In genomic region chr15:50622361-50622943, GRCh38 we compare ENCODE assay signal across 8 cellular contexts.
A peak's percentile ranks its signal among the peaks of the same experiment; 100 is the strongest.
DNase-seq lines count a peak whose midpoint lies in the region; ATAC-seq, FAIRE-seq and TF ChIP-seq lines count a peak whose summit lies in the region.
"Not testable (repeated sequence)": the region's sequence is repeated elsewhere in the genome, so short reads cannot be mapped to it uniquely, and the experiment has no call there.

No MANE protein-coding gene starts in this region.

- peaks cover 59% of the 10 kb centered on the region for H3K36me3 Mint-ChIP-seq in CD8-positive, alpha-beta T cell

- not testable (repeated sequence) for FAIRE-seq in H54 (lab: Jason Lieb, UNC); GM12878 (lab: Jason Lieb, UNC)

- TF ChIP-seq EP300 in GM12878 (IDR thresholded peaks at IDR 0.05; ENCODE audit: borderline replicate concordance in 1 of 2, control insufficient read depth in 1 of 2, low read depth in 2 of 2, low read length in 2 of 2), result not testable (repeated sequence)

- in situ Hi-C loops in GM12878 (cut with MboI), result not testable (repeated sequence)

- H3K36me3 ChIP-seq in CD8-positive, alpha-beta T cell (ENCODE audit: insufficient read depth, low read length); testis (ENCODE audit: low read depth, missing control alignments): not testable (repeated sequence)
- H3K36me3 ChIP-seq in GM12878 (ENCODE audit: control insufficient read depth in 2 of 2, insufficient read depth in 2 of 2, low read length in 1 of 2) (peaks cover 1 to 15% of the 10 kb centered on the region in 2 experiments), liver (ENCODE audit: control insufficient read depth in 4 of 4, insufficient read depth in 3 of 4, low read depth in 1 of 4, low read length in 3 of 4) (peaks cover 5 to 63% (median 48%) of the 10 kb centered on the region in 4 donors)

- not testable (repeated sequence) for H3K9me3 ChIP-seq in CD8-positive, alpha-beta T cell (ENCODE audit: low read length); GM12878 (replicated peaks; ENCODE audit: control insufficient read depth, insufficient read depth, low read length); liver (ENCODE audit: control insufficient read depth in 4 of 4, low read length in 3 of 4); testis

- H3K9me3 Mint-ChIP-seq in CD8-positive, alpha-beta T cell, result not testable (repeated sequence)

- TF ChIP-seq RAD21 in GM12878 (IDR thresholded peaks at IDR 0.05; ENCODE audit: insufficient read depth, low read depth, low read length) (0 out of 2 replicates have a peak, but pooled peaks have one; percentile 11), liver (IDR thresholded peaks at IDR 0.05) (peak; percentile 14 to 15)

- not testable (repeated sequence) for H3K27me3 Mint-ChIP-seq in CD8-positive, alpha-beta T cell (ENCODE audit: low read depth)

- TF ChIP-seq CTCF in CD8-positive, alpha-beta T cell (IDR thresholded peaks at IDR 0.05), result peak; percentile 37
- TF ChIP-seq CTCF in NB4 (IDR thresholded peaks at IDR 0.05; ENCODE audit: low read depth, low read length), result not testable (repeated sequence)
- peak; percentile 62 for TF ChIP-seq CTCF in RWPE1 (conservative IDR thresholded peaks at IDR 0.05; ENCODE audit: low read depth)
- TF ChIP-seq CTCF in GM12878 (IDR thresholded peaks at IDR 0.05 in 2 of 3, conservative IDR thresholded peaks at IDR 0.05 in 1 of 3; ENCODE audit: control insufficient read depth in 2 of 3, extremely low read depth in 1 of 3, insufficient read depth in 1 of 3, low read depth in 3 of 3, low read length in 3 of 3), result peak in 2 of 3 experiments; percentile 12 to 17; a peak in 3 of 6 replicates
- TF ChIP-seq CTCF in fibroblast of the aortic adventitia (IDR thresholded peaks at IDR 0.05; ENCODE audit: insufficient read depth, low read length), result peak; percentile 43
- peak; percentile 17 for TF ChIP-seq CTCF in liver (IDR thresholded peaks at IDR 0.05; ENCODE audit: low read depth, low read length, missing input control)
- peak in 2 of 3 experiments; percentile 12 to 52 for TF ChIP-seq CTCF in testis (IDR thresholded peaks at IDR 0.05)

- not testable (repeated sequence) for H4K20me1 ChIP-seq in GM12878 (ENCODE audit: control insufficient read depth, insufficient read depth)

- RAD21 ChIA-PET in GM12878 (lab: Charles Lee; ENCODE audit: unreplicated experiment), result not testable (repeated sequence)

- not testable (repeated sequence) for DNase-seq in CD8-positive, alpha-beta T cell; GM12878 (ENCODE audit: low read depth, low spot score); testis
- DNase-seq in H54 (ENCODE audit: insufficient read length, low spot score), result peak; percentile 5
- DNase-seq in NB4 (ENCODE audit: low read depth), result peak; percentile 15
- DNase-seq in RWPE1 (ENCODE audit: low spot score), result peak; percentile 27
- DNase-seq in fibroblast of the aortic adventitia (ENCODE audit: low read depth), result peak; percentile 25

- not testable (repeated sequence) for BruUV-seq in GM12878 (replicated peaks; lab: Mats Ljungman, UMichigan)

- H3K27ac ChIP-seq in CD8-positive, alpha-beta T cell (ENCODE audit: low read depth, low read length); RWPE1; GM12878 (ENCODE audit: control insufficient read depth, insufficient read depth); liver (ENCODE audit: low read depth in 1 of 2, low read length in 2 of 2); testis: not testable (repeated sequence)

- not testable (repeated sequence) for H3K4me3 ChIP-seq in CD8-positive, alpha-beta T cell (ENCODE audit: low read depth, low read length); NB4 (ENCODE audit: low read depth, low read length); GM12878; fibroblast of the aortic adventitia (ENCODE audit: low read depth, low read length); liver (ENCODE audit: low read depth in 1 of 3, low read length in 3 of 3); testis

- not testable (repeated sequence) for H3K79me2 ChIP-seq in GM12878 (ENCODE audit: control insufficient read depth, insufficient read depth, low read length)

- SMC1A ChIA-PET in GM12878 (lab: Charles Lee; ENCODE audit: uncharacterized antibody, unreplicated experiment), result interaction anchor here (0.7 to 1.1 kb wide), 4 partner anchors 35 to 644 kb away, joined by 3 read pairs; no protein-coding TSS in a partner anchor

- not testable (repeated sequence) for TF ChIP-seq POLR2A in H54 (IDR thresholded peaks at IDR 0.05; ENCODE audit: low read depth, low read length); NB4 (IDR thresholded peaks at IDR 0.05; ENCODE audit: extremely low read depth, insufficient read length); GM12878 (IDR thresholded peaks at IDR 0.05; ENCODE audit: low read depth, low read length); testis (IDR thresholded peaks at IDR 0.05)

- H3K27ac Mint-ChIP-seq in CD8-positive, alpha-beta T cell, result not testable (repeated sequence)

- intact Hi-C loops in CD8-positive, alpha-beta T cell (cut with DNase I, micrococcal nuclease), result loop anchor here in 1 of 2 experiments (1.0 kb wide), 1 partner anchor 9 kb away; no protein-coding TSS in a partner anchor
- intact Hi-C loops in GM12878 (cut with micrococcal nuclease; ENCODE audit: unreplicated experiment); testis (cut with DNase I; ENCODE audit: low total_unique reads): not testable (repeated sequence)

- H3K4me3 Mint-ChIP-seq in CD8-positive, alpha-beta T cell, result not testable (repeated sequence)

- peak; percentile 34 for ATAC-seq in CD8-positive, alpha-beta T cell
- ATAC-seq in GM12878, result peak; percentile 48; the same call in 2 of the 3 replicates

- H3K4me2 ChIP-seq in GM12878 (ENCODE audit: control insufficient read depth, insufficient read depth), result not testable (repeated sequence)

- H2AFZ ChIP-seq in GM12878 (ENCODE audit: control insufficient read depth, low read depth, low read length), result not testable (repeated sequence)

- not testable (repeated sequence) for H3K27me3 ChIP-seq in CD8-positive, alpha-beta T cell (ENCODE audit: insufficient read depth, low read length); GM12878 (replicated peaks in 1 of 2; ENCODE audit: control insufficient read depth in 2 of 2, insufficient read depth in 2 of 2, low read length in 1 of 2); liver (ENCODE audit: control insufficient read depth in 4 of 4, insufficient read depth in 4 of 4, low read length in 3 of 4); testis

- WGBS in GM12878 (ENCODE audit: insufficient coverage, insufficient replicate concordance, low lambda C conversion rate, missing lambda C conversion rate), result 99% methylated on average over 8 of the region's 8 CpGs
- 90% methylated on average over 8 of the region's 8 CpGs for WGBS in liver
- WGBS in testis, 2 donors, result 84 to 88% methylated on average over 8 of the region's 8 CpGs

- H3K9ac ChIP-seq in GM12878 (ENCODE audit: control insufficient read depth, insufficient read depth, low read length); liver (ENCODE audit: low read depth in 1 of 2, low read length in 2 of 2): not testable (repeated sequence)

- H3K4me1 Mint-ChIP-seq in CD8-positive, alpha-beta T cell (ENCODE audit: low read depth), result not testable (repeated sequence)

- CTCF ChIA-PET in CD8-positive, alpha-beta T cell (lab: Charles Lee), result interaction anchor here (0.7 kb wide), 1 partner anchor 53 kb away, joined by 3 read pairs; no protein-coding TSS in a partner anchor
- CTCF ChIA-PET in RWPE1 (lab: Yijun Ruan, JAX), result interaction anchor here (0.6 to 1.1 kb wide), 5 partner anchors 12 to 259 kb away, joined by 3 to 6 read pairs (median 4); no protein-coding TSS in a partner anchor
- CTCF ChIA-PET in GM12878 (lab: Yijun Ruan, JAX), result interaction anchor here (1.0 to 1.2 kb wide), 2 partner anchors 11 to 40 kb away, joined by 3 read pairs; no protein-coding TSS in a partner anchor

- POLR2A ChIA-PET in CD8-positive, alpha-beta T cell (lab: Charles Lee); RWPE1 (lab: Yijun Ruan, JAX; ENCODE audit: low non-redundant PET); GM12878 (lab: Charles Lee): not testable (repeated sequence)

- not testable (repeated sequence) for H3K4me1 ChIP-seq in CD8-positive, alpha-beta T cell (ENCODE audit: insufficient read depth, low read length); GM12878 (ENCODE audit: control insufficient read depth, insufficient read depth, low read length); liver (ENCODE audit: control insufficient read depth in 4 of 4, insufficient read depth in 4 of 4, low read length in 3 of 4); testis
